ENCODE assay signal across 8 cellular contexts in genomic region chr1:10033359-10033845, GRCh38. TPM values are rescaled to one million over a fixed set of nuclear protein-coding genes. Genes with fewer than 3 reads are reported as not detected.
A peak's percentile ranks its signal among the peaks of the same experiment; 100 is the strongest.
DNase-seq lines count a peak whose midpoint lies in the region; ATAC-seq and TF ChIP-seq lines count a peak whose summit lies in the region.

No MANE protein-coding gene starts in this region.

- H3K27ac ChIP-seq in body of pancreas = peak overlapping the region; percentile 77 to 93 (median 92)

- 0 to 1% methylated on average over 13 to 19 of the region's 19 CpGs for WGBS in body of pancreas, 2 donors

- intact Hi-C loops in body of pancreas (cut with DNase I) = no loop called here

- DNase-seq in stimulated activated naive CD4-positive, alpha-beta T cell treated with Interleukin-2 at 50 U/mL for 16 hours (lab: John Stamatoyannopoulos, UW) = peak; percentile 27
- DNase-seq in stimulated activated naive CD4-positive, alpha-beta T cell (lab: John Stamatoyannopoulos, UW) = no peak
- DNase-seq in NCI-H524 (lab: John Stamatoyannopoulos, UW) = peak; percentile 34 to 71
- peak in 3 of 4 donors; percentile 23 to 56 (median 23) for DNase-seq in body of pancreas
- peak; percentile 62 for DNase-seq in kidney glomerular epithelial cell (lab: John Stamatoyannopoulos, UW)
- DNase-seq in stimulated activated CD8-positive, alpha-beta memory T cell treated with anti-CD3 and anti-CD28 coated beads, Interleukin-15, amount 100 ng/mL, for 48 hours (ENCODE audit: low read depth in 2 of 2) = peak; percentile 1 to 4
- DNase-seq in foreskin melanocyte = no peak

- TF ChIP-seq CTCF in body of pancreas (IDR thresholded peaks at IDR 0.05) = no peak

- H3K9me3 ChIP-seq in body of pancreas = no peaks in the 10 kb centered on the region

- ATAC-seq in HG02759 (IDR thresholded peaks at IDR 0.05; ENCODE audit: unreplicated experiment) (peak; percentile 4), body of pancreas (peak; percentile 33)

- peak overlapping the region; percentile 74 to 84 for H3K4me3 ChIP-seq in body of pancreas

- H3K36me3 ChIP-seq in body of pancreas (replicated peaks in 1 of 2; ENCODE audit: insufficient read depth in 1 of 2, low read depth in 2 of 2) = peaks cover 0 to 2% of the 10 kb centered on the region in 2 donors

- peaks cover 35% of the 10 kb centered on the region for H3K4me1 ChIP-seq in body of pancreas

- TF ChIP-seq POLR2A in body of pancreas (IDR thresholded peaks at IDR 0.05) = peak in 2 of 3 donors; percentile 9 to 11

- no peaks in the 10 kb centered on the region for H3K27me3 ChIP-seq in body of pancreas

RNA-seq across cellular contexts. Expression of gene UBE4B, which starts 0.6 kb away (rescaled TPM):
- total RNA-seq in body of pancreas = 10 to 100 TPM; 43.8 to 57.0 TPM

RNA-seq across cellular contexts. Expression of gene RBP7, which starts 36.4 kb away (rescaled TPM):
- 10 to 100 TPM in 1 of 2 donors, 1 to 10 TPM in 1; 7.5 to 46.8 TPM for total RNA-seq in body of pancreas

Comparison
In these comparisons a context has a peak if more than half of its experiments do, and no peak if none do; other contexts are left out.
1. DNase-seq: peak in stimulated activated naive CD4-positive, alpha-beta T cell treated with Interleukin-2 at 50 U/mL for 16 hours (single experiment), NCI-H524 (2 of 2), body of pancreas (3 of 4), kidney glomerular epithelial cell (single experiment) and stimulated activated CD8-positive, alpha-beta memory T cell treated with anti-CD3 and anti-CD28 coated beads, Interleukin-15, amount 100 ng/mL, for 48 hours (2 of 2); none in stimulated activated naive CD4-positive, alpha-beta T cell (0 of 6) and foreskin melanocyte (single experiment).